24 cellular contexts compared by ENCODE assay signal in genomic region chr10:17768506-17768905, GRCh38. TPM values are rescaled to one million over a fixed set of nuclear protein-coding genes. Genes with fewer than 3 reads are reported as not detected.
"Had no signal": no experiment of that assay in that cellular context is flagged by ENCODE, and none has a peak within 500 bp of the region (broad histone marks: within the 10 kb centered on the region; RNA-seq: fewer than 3 reads in every experiment).

No MANE protein-coding gene starts in this region.

- H3K27me3 ChIP-seq: esophagus muscularis mucosa, gastroesophageal sphincter, heart left ventricle, upper lobe of left lung had no signal

- H3K27ac Mint-ChIP-seq: activated CD8-positive, alpha-beta memory T cell treated with anti-CD3 and anti-CD28 coated beads, Interleukin-2, amount 10 ng/mL, durations not matched to agents 7 days and 5 days; activated CD8-positive, alpha-beta T cell treated with anti-CD3 and anti-CD28 coated beads for 36 hours; activated naive CD4-positive, alpha-beta T cell treated with anti-CD3 and anti-CD28 coated beads, Interleukin-2, amount 10 ng/mL, durations not matched to agents 7 days and 5 days; naive thymus-derived CD8-positive, alpha-beta T cell; T-helper 17 cell had no signal

- H3K4me1 ChIP-seq: esophagus muscularis mucosa, gastroesophageal sphincter, lower lobe of right lung, prostate gland, upper lobe of left lung had no signal

- DNase-seq: activated CD4-positive, alpha-beta T cell treated with anti-CD3 and anti-CD28 coated beads for 48 hours; activated CD8-positive, alpha-beta memory T cell treated with anti-CD3 and anti-CD28 coated beads, Interleukin-2, amount 10 ng/mL, durations not matched to agents 7 days and 5 days; activated CD8-positive, alpha-beta T cell treated with anti-CD3 and anti-CD28 coated beads for 36 hours; activated effector memory CD4-positive, alpha-beta T cell treated with anti-CD3 and anti-CD28 coated beads, Interleukin-2, amount 50 U/mL, for 16 hours; activated naive CD4-positive, alpha-beta T cell treated with anti-CD3 and anti-CD28 coated beads, Interleukin-2, amount 10 ng/mL, durations not matched to agents 7 days and 5 days; activated T-cell treated with anti-CD3 and anti-CD28 coated beads for 4 hours; amygdala; cerebellar nuclear complex; effector CD4-positive, alpha-beta T cell; heart left ventricle; lower lobe of right lung; naive thymus-derived CD8-positive, alpha-beta T cell; stimulated activated CD4-positive, alpha-beta T cell treated with anti-CD3 and anti-CD28 coated beads, Interleukin-4, amount 100 ng/mL, for 24 hours; stimulated activated naive CD4-positive, alpha-beta T cell treated with Interleukin-2 at 50 U/mL for 16 hours; T-helper 17 cell; upper lobe of left lung had no signal

- H3K36me3 ChIP-seq: esophagus muscularis mucosa, gastroesophageal sphincter, heart left ventricle, lower lobe of right lung, prostate gland, thoracic aorta, upper lobe of left lung had no signal

- H3K27ac ChIP-seq: coronary artery, esophagus muscularis mucosa, gastroesophageal sphincter, lower lobe of right lung, prostate gland, thoracic aorta had no signal

- ATAC-seq: activated CD8-positive, alpha-beta memory T cell treated with anti-CD3 and anti-CD28 coated beads, Interleukin-2, amount 10 ng/mL, durations not matched to agents 7 days and 5 days; activated CD8-positive, alpha-beta T cell treated with anti-CD3 and anti-CD28 coated beads for 36 hours; gastroesophageal sphincter; naive thymus-derived CD8-positive, alpha-beta T cell; T-helper 17 cell had no signal

- H3K4me1 Mint-ChIP-seq: activated CD8-positive, alpha-beta memory T cell treated with anti-CD3 and anti-CD28 coated beads, Interleukin-2, amount 10 ng/mL, durations not matched to agents 7 days and 5 days; activated naive CD4-positive, alpha-beta T cell treated with anti-CD3 and anti-CD28 coated beads, Interleukin-2, amount 10 ng/mL, durations not matched to agents 7 days and 5 days; naive thymus-derived CD8-positive, alpha-beta T cell; T-helper 17 cell had no signal

- H3K4me3 Mint-ChIP-seq: activated CD8-positive, alpha-beta memory T cell treated with anti-CD3 and anti-CD28 coated beads, Interleukin-2, amount 10 ng/mL, durations not matched to agents 7 days and 5 days; activated CD8-positive, alpha-beta T cell treated with anti-CD3 and anti-CD28 coated beads for 36 hours; activated naive CD4-positive, alpha-beta T cell treated with anti-CD3 and anti-CD28 coated beads, Interleukin-2, amount 10 ng/mL, durations not matched to agents 7 days and 5 days; naive thymus-derived CD8-positive, alpha-beta T cell; T-helper 17 cell had no signal

- H3K36me3 Mint-ChIP-seq: activated CD8-positive, alpha-beta memory T cell treated with anti-CD3 and anti-CD28 coated beads, Interleukin-2, amount 10 ng/mL, durations not matched to agents 7 days and 5 days; activated naive CD4-positive, alpha-beta T cell treated with anti-CD3 and anti-CD28 coated beads, Interleukin-2, amount 10 ng/mL, durations not matched to agents 7 days and 5 days had no signal

- H3K9me3 ChIP-seq: esophagus muscularis mucosa, lower lobe of right lung, prostate gland, thoracic aorta, upper lobe of left lung had no signal

- H3K9me3 Mint-ChIP-seq: activated CD8-positive, alpha-beta T cell treated with anti-CD3 and anti-CD28 coated beads for 36 hours; activated naive CD4-positive, alpha-beta T cell treated with anti-CD3 and anti-CD28 coated beads, Interleukin-2, amount 10 ng/mL, durations not matched to agents 7 days and 5 days had no signal

- FAIRE-seq: endometrium, islet of Langerhans had no signal

- H3K27me3 Mint-ChIP-seq: activated CD8-positive, alpha-beta T cell treated with anti-CD3 and anti-CD28 coated beads for 36 hours; activated naive CD4-positive, alpha-beta T cell treated with anti-CD3 and anti-CD28 coated beads, Interleukin-2, amount 10 ng/mL, durations not matched to agents 7 days and 5 days had no signal

- H3K4me3 ChIP-seq: coronary artery, esophagus muscularis mucosa, gastroesophageal sphincter, heart left ventricle, lower lobe of right lung, prostate gland, thoracic aorta, upper lobe of left lung had no signal

RNA-seq across cellular contexts. Expression of gene TMEM236, which starts 16.5 kb away (rescaled TPM):
- polyA plus RNA-seq: naive thymus-derived CD8-positive, alpha-beta T cell had no signal

RNA-seq across cellular contexts. Expression of gene MRC1, which starts 40.6 kb away (rescaled TPM):
- total RNA-seq: activated CD8-positive, alpha-beta T cell treated with anti-CD3 and anti-CD28 coated beads for 36 hours; osteocyte had no signal
- polyA plus RNA-seq: naive thymus-derived CD8-positive, alpha-beta T cell had no signal
